Comparison of ENCODE assay signal across 8 cellular contexts in genomic region chr16:2027024-2028010, GRCh38. TPM values are rescaled to one million over a fixed set of nuclear protein-coding genes. Genes with fewer than 3 reads are reported as not detected.
A peak's percentile ranks its signal among the peaks of the same experiment; 100 is the strongest.
DNase-seq lines count a peak whose midpoint lies in the region; ATAC-seq and TF ChIP-seq lines count a peak whose summit lies in the region.

No MANE protein-coding gene starts in this region.

- H3K4me1 ChIP-seq in MM.1S (ENCODE audit: low read length) = peaks cover 8% of the 10 kb centered on the region; the same call in 1 of the 2 replicates
- H3K4me1 ChIP-seq in right lobe of liver = peaks cover 0 to 47% (median 22%) of the 10 kb centered on the region in 4 donors
- peaks cover 56% of the 10 kb centered on the region for H3K4me1 ChIP-seq in upper lobe of right lung

- no peaks in the 10 kb centered on the region; the same call in 1 of the 2 replicates for H3F3A ChIP-seq in MM.1S (ENCODE audit: insufficient read depth, low read length)

- no peaks in the 10 kb centered on the region for H4K20me1 ChIP-seq in MM.1S (ENCODE audit: insufficient read depth, low read length)

- H3K4me3 ChIP-seq in MM.1S (ENCODE audit: low read length) (peak overlapping the region; percentile 34; the same call in 1 of the 2 replicates), brain microvascular endothelial cell (ENCODE audit: low read depth, low read length) (peak overlapping the region; percentile 60), right lobe of liver (peak overlapping the region; percentile 76 to 85 (median 82)), upper lobe of right lung (peak overlapping the region; percentile 72)

- H3K27ac ChIP-seq in MM.1S (ENCODE audit: low read length) (no peak overlapping the region), brain microvascular endothelial cell (no peak overlapping the region), right lobe of liver (peak overlapping the region; percentile 40 to 54 (median 53)), upper lobe of right lung (peak overlapping the region; percentile 73)

- H3K27me3 ChIP-seq in MM.1S (replicated peaks; ENCODE audit: insufficient read depth, low read length) (peaks cover 39% of the 10 kb centered on the region), brain microvascular endothelial cell (replicated peaks) (no peaks in the 10 kb centered on the region), right lobe of liver (no peaks in the 10 kb centered on the region), upper lobe of right lung (no peaks in the 10 kb centered on the region)

- no peaks in the 10 kb centered on the region for H3K36me3 ChIP-seq in MM.1S (replicated peaks; ENCODE audit: insufficient read depth, low read length)
- peaks cover 3% of the 10 kb centered on the region for H3K36me3 ChIP-seq in brain microvascular endothelial cell (replicated peaks)
- peaks cover 0 to 15% (median 0%) of the 10 kb centered on the region in 4 donors for H3K36me3 ChIP-seq in right lobe of liver
- peaks cover 25% of the 10 kb centered on the region for H3K36me3 ChIP-seq in upper lobe of right lung

- H3K9me3 ChIP-seq in MM.1S (replicated peaks; ENCODE audit: insufficient read depth, low read length) (no peaks in the 10 kb centered on the region), right lobe of liver (no peaks in the 10 kb centered on the region), upper lobe of right lung (no peaks in the 10 kb centered on the region)

- peak; percentile 68 for DNase-seq in COLO668 (lab: John Stamatoyannopoulos, UW; ENCODE audit: unreplicated experiment)
- peak; percentile 7 for DNase-seq in MM.1S
- peak; percentile 48 for DNase-seq in brain microvascular endothelial cell
- peak; percentile 31 to 61 (median 59) for DNase-seq in right lobe of liver
- peak; percentile 70 for DNase-seq in upper lobe of right lung
- DNase-seq in SKM-1 (lab: John Stamatoyannopoulos, UW; ENCODE audit: unreplicated experiment) = no peak

- intact Hi-C loops in right lobe of liver (cut with DNase I) = loop anchor here in 1 of 2 donors (5.0 kb wide), 1 partner anchor 120 kb away; the partner anchor contains the start of gene RAB26
- intact Hi-C loops in upper lobe of right lung (cut with DNase I) = no loop called here

- H3K9ac ChIP-seq in MM.1S (ENCODE audit: low read length) = no peak overlapping the region

- ATAC-seq in right lobe of liver (peak; percentile 0 to 5 (median 2)), upper lobe of right lung (peak; percentile 0), GM18873 (IDR thresholded peaks at IDR 0.05; ENCODE audit: low FRiP score, unreplicated experiment) (no peak), HG03135 (IDR thresholded peaks at IDR 0.05; ENCODE audit: unreplicated experiment) (no peak)

- in situ Hi-C loops in brain microvascular endothelial cell (cut with HindIII; ENCODE audit: low pct_ligation_motif_present, low sequenced_read_pairs) = no loop called here

- 0% methylated on average over 7 of the region's 76 CpGs for whole genome bisulfite sequencing in right lobe of liver (ENCODE audit: insufficient coverage, low coverage, low lambda C conversion rate, missing lambda C conversion rate)

- TF ChIP-seq POLR2A in right lobe of liver (IDR thresholded peaks at IDR 0.05) = no peak

- H2AFZ ChIP-seq in MM.1S (ENCODE audit: low read length) = no peak overlapping the region

- H3K79me2 ChIP-seq in MM.1S (ENCODE audit: low read length) = no peaks in the 10 kb centered on the region

- peak overlapping the region; percentile 62; the same call in 1 of the 2 replicates for H3K4me2 ChIP-seq in MM.1S (ENCODE audit: low read depth, low read length)

- TF ChIP-seq CTCF in MM.1S (IDR thresholded peaks at IDR 0.05; ENCODE audit: low read length) (no peak), brain microvascular endothelial cell (IDR thresholded peaks at IDR 0.05; ENCODE audit: low read depth, low read length, missing control alignments) (peak; percentile 3), right lobe of liver (IDR thresholded peaks at IDR 0.05) (no peak), upper lobe of right lung (IDR thresholded peaks at IDR 0.05) (no peak)

- no peaks in the 10 kb centered on the region for H3K9me2 ChIP-seq in MM.1S (replicated peaks; ENCODE audit: insufficient read depth, low read length)

RNA-seq across cellular contexts. Expression of gene NHERF2, which starts 0.6 kb away (rescaled TPM):
- total RNA-seq in right lobe of liver (100 to 1,000 TPM; 129 to 284 (median 186) TPM), upper lobe of right lung (363 TPM)

RNA-seq across cellular contexts. Expression of gene NPW, which starts 7.7 kb away (rescaled TPM):
- total RNA-seq in right lobe of liver (10 to 100 TPM in 2 of 6 experiments, 1 to 10 TPM in 4; 2.7 to 12.3 (median 8.2) TPM), upper lobe of right lung (not detected)

RNA-seq across cellular contexts. Expression of gene ZNF598, which starts 17.7 kb away (rescaled TPM):
- 10 to 100 TPM; 21.6 to 46.4 (median 25.0) TPM for total RNA-seq in right lobe of liver
- total RNA-seq in upper lobe of right lung = 38.2 TPM

RNA-seq across cellular contexts. Expression of gene NTHL1, which starts 20.3 kb away (rescaled TPM):
- total RNA-seq in right lobe of liver = 100 to 1,000 TPM in 1 of 6 experiments, 10 to 100 TPM in 5; 12.0 to 127 (median 42.6) TPM
- 26.4 TPM for total RNA-seq in upper lobe of right lung

RNA-seq across cellular contexts. Expression of gene TSC2, which starts 20.5 kb away (rescaled TPM):
- 100 to 1,000 TPM in 1 of 6 experiments, 10 to 100 TPM in 5; 25.7 to 124 (median 59.4) TPM for total RNA-seq in right lobe of liver
- 119 TPM for total RNA-seq in upper lobe of right lung

Comparison
In these comparisons a context has a peak if more than half of its experiments do, and no peak if none do; other contexts are left out.
1. H3K27ac ChIP-seq: peak in right lobe of liver (3 of 3) and upper lobe of right lung (single experiment); none in MM.1S (single experiment) and brain microvascular endothelial cell (single experiment).
2. ATAC-seq: peak in right lobe of liver (4 of 4) and upper lobe of right lung (single experiment); none in GM18873 (single experiment) and HG03135 (single experiment).
3. Peak in every context shown above with its lines, with median percentiles within 50 percentile points of each other: H3K4me3 ChIP-seq.